ENCODE assay signal across 8 cellular contexts in genomic region chr4:73729534-73730165, GRCh38. TPM values are rescaled to one million over a fixed set of nuclear protein-coding genes. Genes with fewer than 3 reads are reported as not detected.
DNase-seq lines count a peak whose midpoint lies in the region; ATAC-seq and TF ChIP-seq lines count a peak whose summit lies in the region.

No MANE protein-coding gene starts in this region.

- no peak for TF ChIP-seq POLR2A in lower leg skin (IDR thresholded peaks at IDR 0.05)
- no peak for TF ChIP-seq POLR2A in uterus (IDR thresholded peaks at IDR 0.05)

- peaks cover 15% of the 10 kb centered on the region for H3F3A ChIP-seq in PC-3 (ENCODE audit: low read length, unreplicated experiment)

- no peaks in the 10 kb centered on the region for H4K20me1 ChIP-seq in PC-3 (ENCODE audit: low read length)

- H3K27ac ChIP-seq in PC-3 (ENCODE audit: low read length) (peak overlapping the region; percentile 97), coronary artery (peak overlapping the region in 1 of 2 donors; percentile 46), uterus (no peak overlapping the region)

- intact Hi-C loops in PC-3 (cut with micrococcal nuclease): loop anchor here (1.0 to 10.0 kb wide), 9 partner anchors 25 to 405 kb away; partner anchors contain the start of gene CXCL3
- intact Hi-C loops in lower leg skin (cut with DNase I; ENCODE audit: low total_unique reads): no loop called here
- intact Hi-C loops in uterus (cut with DNase I; ENCODE audit: low total_unique reads): no loop called here

- no peaks in the 10 kb centered on the region for H3K9me3 ChIP-seq in PC-3 (ENCODE audit: low read length)
- no peaks in the 10 kb centered on the region for H3K9me3 ChIP-seq in uterus

- DNase-seq in ELR (ENCODE audit: low read depth) (peak; percentile 88), HT1080 (ENCODE audit: low read depth) (peak; percentile 73), PC-3 (peak; percentile 93), coronary artery (ENCODE audit: low spot score) (peak; percentile 83), lower leg skin (ENCODE audit: low spot score in 2 of 2) (peak; percentile 72 to 91), uterus (peak; percentile 48 to 57)
- DNase-seq in activated CD8-positive, alpha-beta memory T cell treated with anti-CD3 and anti-CD28 coated beads for 24 hours: no peak

- WGBS in lower leg skin, 2 donors: 36 to 42% methylated on average over 3 of the region's 3 CpGs

- H3K79me2 ChIP-seq in PC-3 (ENCODE audit: low read length): no peaks in the 10 kb centered on the region

- ATAC-seq in GM21423 (IDR thresholded peaks at IDR 0.05; ENCODE audit: unreplicated experiment) (peak; percentile 55), PC-3 (peak; percentile 68)

- H3K4me3 ChIP-seq in PC-3 (ENCODE audit: low read length) (no peak overlapping the region), coronary artery (no peak overlapping the region), lower leg skin (ENCODE audit: low read depth, poor library complexity, severe bottlenecking) (no peak overlapping the region), uterus (no peak overlapping the region)

- TSS peak; percentile 41 for BruUV-seq in PC-3 (replicated peaks; lab: Mats Ljungman, UMichigan)

- no peaks in the 10 kb centered on the region for H3K9me2 ChIP-seq in PC-3 (replicated peaks; ENCODE audit: low read length)

- peak overlapping the region; percentile 62 for H3K4me2 ChIP-seq in PC-3 (ENCODE audit: low read length)

- H3K4me1 ChIP-seq in PC-3 (ENCODE audit: insufficient read depth, low read length) (peaks cover 79% of the 10 kb centered on the region), uterus (no peaks in the 10 kb centered on the region)

- POLR2A ChIA-PET in PC-3 (lab: Charles Lee; ENCODE audit: unreplicated experiment): interaction anchor here (0.8 to 1.7 kb wide), 4 partner anchors 10 to 139 kb away, joined by 3 to 6 read pairs (median 4); partner anchors contain the start of genes CXCL1, CXCL6 and CXCL8

- no peak overlapping the region for H2AFZ ChIP-seq in PC-3 (ENCODE audit: low read length)

- peak overlapping the region; percentile 79 for H3K9ac ChIP-seq in PC-3 (ENCODE audit: low read length)

- H3K27me3 ChIP-seq in PC-3 (ENCODE audit: low read length): no peaks in the 10 kb centered on the region
- no peaks in the 10 kb centered on the region for H3K27me3 ChIP-seq in uterus

- TF ChIP-seq CTCF in PC-3 (conservative IDR thresholded peaks at IDR 0.05; ENCODE audit: low read depth, low read length) (peak; percentile 96), coronary artery (IDR thresholded peaks at IDR 0.05) (peak; percentile 68), lower leg skin (IDR thresholded peaks at IDR 0.05) (no peak), uterus (IDR thresholded peaks at IDR 0.05) (peak; percentile 48 to 65 (median 60))

- H3K36me3 ChIP-seq in PC-3 (ENCODE audit: low read depth, low read length): no peaks in the 10 kb centered on the region
- no peaks in the 10 kb centered on the region for H3K36me3 ChIP-seq in uterus

- CTCF ChIA-PET in PC-3 (lab: Charles Lee): interaction anchor here (0.6 to 2.0 kb wide), 4 partner anchors 24 to 135 kb away, joined by 3 to 9 read pairs (median 6); no protein-coding TSS in a partner anchor

RNA-seq across cellular contexts. Expression of gene CXCL8, which starts 10.7 kb away (rescaled TPM):
- 9.4 and 12.9 TPM in 2 replicates for total RNA-seq in HT1080 (2014; rRNA removed; shearing (Covaris generic))
- polyA plus RNA-seq in HT1080 (2015; cell fraction: cytosol; rRNA removed): 18.9 and 21.9 TPM in 2 replicates
- 19.1 and 25.1 TPM in 2 replicates for polyA plus RNA-seq in HT1080 (2015; cell fraction: nucleus; rRNA removed)
- total RNA-seq in PC-3 (2014; rRNA removed): 360 and 477 TPM in 2 replicates
- total RNA-seq in lower leg skin: 1 to 10 TPM in 1 of 4 donors, under 1 TPM in 1, not detected in 2; 0.86 to 1.2 TPM
- 1 to 10 TPM in 1 of 4 donors, under 1 TPM in 1, not detected in 2; 0.67 to 2.2 TPM for total RNA-seq in uterus

Comparison
In these comparisons a context has a peak if more than half of its experiments do, and no peak if none do; other contexts are left out.
1. CTCF ChIP-seq: peak in PC-3 (single experiment), coronary artery (single experiment) and uterus (4 of 4); none in lower leg skin (0 of 3).
2. RNA of gene CXCL8, which starts 10.7 kb away (total RNA-seq): 360 to 477 TPM in PC-3; 9.4 to 12.9 TPM in HT1080, 0.86 to 1.2 TPM in lower leg skin and 0.67 to 2.2 TPM in uterus; every median in the first group is over 10 times any median in the second.